In the genomic region with DNA sequence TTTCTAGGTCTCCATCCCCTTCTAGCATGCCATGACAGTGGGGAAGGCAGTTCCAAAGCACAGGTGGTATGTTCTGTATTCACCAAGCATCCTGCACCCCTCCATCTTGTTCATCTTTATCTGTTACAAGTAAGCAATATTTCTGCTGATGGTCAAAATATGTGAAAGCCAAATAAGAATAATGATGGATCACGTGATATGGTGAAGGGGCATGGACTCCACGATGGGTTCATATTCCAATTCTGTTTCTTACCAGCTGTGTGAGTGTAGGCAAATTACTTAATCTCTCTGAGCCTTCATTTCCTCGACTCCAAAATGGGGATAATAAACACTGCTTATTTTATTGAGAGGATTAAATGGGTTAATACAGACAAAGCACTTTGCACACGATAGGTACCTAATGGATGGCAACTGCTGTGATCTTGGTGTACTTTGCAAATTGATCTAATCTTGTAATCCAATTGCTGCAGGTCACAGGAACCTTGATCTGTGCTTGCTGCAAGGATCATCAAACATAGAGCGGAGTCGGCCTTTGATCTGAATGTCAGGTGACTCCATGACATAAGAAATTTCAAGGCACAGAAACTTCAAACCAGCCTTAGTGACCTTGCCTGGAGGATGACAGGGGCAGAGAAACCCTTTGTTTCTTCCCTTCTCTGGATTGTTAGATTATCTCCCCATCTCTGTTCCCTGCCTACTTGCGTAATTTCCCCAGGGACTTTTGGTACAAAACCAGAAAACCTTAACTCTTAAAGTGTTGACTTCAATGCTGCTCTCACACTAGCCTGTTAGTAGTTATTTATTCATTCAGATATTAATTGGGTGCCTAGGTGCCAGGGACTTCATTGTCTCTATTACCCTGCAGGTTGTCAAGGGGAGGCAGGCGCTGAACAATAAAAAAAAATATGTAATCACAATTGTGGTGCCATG, we compare ENCODE assay signal across 13 cellular contexts. TPM values are rescaled to one million over a fixed set of nuclear protein-coding genes. Genes with fewer than 3 reads are reported as not detected.
DNase-seq lines count a peak whose midpoint lies in the region; ATAC-seq, FAIRE-seq and TF ChIP-seq lines count a peak whose summit lies in the region.
"Had no signal": no experiment of that assay in that cellular context is flagged by ENCODE, and none has a peak within 500 bp of the region (broad histone marks: within the 10 kb centered on the region; RNA-seq: fewer than 3 reads in every experiment).

No MANE protein-coding gene starts in this region.

- ATAC-seq in pancreas, result peak; percentile 67 to 82 (median 68)

- H3K9me3 ChIP-seq in pancreas, result no peaks in the 10 kb centered on the region

- no peak overlapping the region for H3K4me3 ChIP-seq in pancreas

- no peak for TF ChIP-seq CTCF in pancreas (IDR thresholded peaks at IDR 0.05)

- no peaks in the 10 kb centered on the region for H3K27me3 ChIP-seq in pancreas

- peak overlapping the region in 2 of 4 donors; percentile 52 to 61 for H3K27ac ChIP-seq in pancreas

- intact Hi-C loops in pancreas (cut with DNase I), result no loop called here

- DNase-seq in ELF-1 (ENCODE audit: low read depth, low spot score) (peak; percentile 56), MV-4-11 (lab: John Stamatoyannopoulos, UW) (peak; percentile 19), pancreas (peak in 3 of 6 donors; percentile 36 to 46 (median 37)), cerebellum (ENCODE audit: low spot score) (no peak), OCI-M2 (lab: John Stamatoyannopoulos, UW; ENCODE audit: unreplicated experiment) (no peak), GOT3 (lab: John Stamatoyannopoulos, UW) (no peak)
- DNase-seq in central memory CD4-positive, alpha-beta T cell, result peak; percentile 19
- DNase-seq: DMS 273 treated with DMSO at 0.1 percent for 48 hours, NCI-H1092 treated with DMSO at 0.1 percent for 48 hours, NCI-H774, SW 1271 had no signal

- peaks cover 10 to 33% (median 18%) of the 10 kb centered on the region in 3 donors for H3K4me1 ChIP-seq in pancreas

- 35 to 38% methylated on average over 8 of the region's 8 CpGs for WGBS in pancreas, 2 donors

- H3K36me3 ChIP-seq in pancreas, result no peaks in the 10 kb centered on the region

- FAIRE-seq in pancreas (lab: Jason Lieb, UNC), result no peak
- FAIRE-seq: GM12891 had no signal

RNA-seq across cellular contexts. Expression of a gene that starts 25.8 kb away (rescaled TPM):
- total RNA-seq in pancreas (10 to 100 TPM in 5 of 6 donors, 1 to 10 TPM in 1; 9.7 to 14.9 (median 14.6) TPM), cerebellum (17.1 TPM)
- polyA plus RNA-seq in pancreas, result 1 to 10 TPM; 5.5 to 7.1 TPM

RNA-seq across cellular contexts. Expression of a gene that starts 33.4 kb away (rescaled TPM):
- total RNA-seq in pancreas (under 1 TPM in 1 of 6 donors, not detected in 5; 0.09 TPM), cerebellum (0.27 TPM)
- polyA plus RNA-seq in pancreas, result not detected
- total RNA-seq: skeletal muscle tissue had no signal

Comparison
In these comparisons a context has a peak if more than half of its experiments do, and no peak if none do; other contexts are left out.
1. DNase-seq: peak in ELF-1 (single experiment), MV-4-11 (single experiment) and central memory CD4-positive, alpha-beta T cell (single experiment); none in cerebellum (single experiment), OCI-M2 (single experiment) and GOT3 (single experiment).